In the genomic region with DNA sequence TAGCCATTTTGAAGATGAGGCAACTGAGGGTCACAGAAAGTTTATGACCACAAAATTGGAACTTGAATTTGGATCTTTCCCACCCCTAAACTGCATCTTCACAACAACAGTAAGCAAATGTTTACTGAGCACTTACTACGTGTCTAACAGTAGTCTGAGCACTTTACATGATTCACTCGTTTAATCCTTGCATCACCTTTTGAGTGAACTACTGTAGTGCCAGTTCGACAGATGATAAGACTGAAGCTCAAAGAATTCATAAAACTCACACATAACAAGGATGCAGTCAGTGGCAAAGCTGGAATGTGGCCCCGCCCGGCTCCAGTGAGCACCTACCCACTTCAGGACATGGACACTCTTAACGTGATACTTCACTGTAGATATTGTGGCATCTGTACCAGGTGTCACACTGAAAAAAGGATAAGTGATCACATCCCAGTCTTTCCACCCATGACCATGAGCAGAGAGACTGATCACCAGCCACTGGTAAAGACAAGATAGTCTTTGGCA, we compare ENCODE assay signal across 1 cellular context.
TF ChIP-seq lines count a peak whose summit lies in the region.

No MANE protein-coding gene starts in this region.

TF ChIP-seq in HCT116, 20 proteins besides CTCF, POLR2A, EP300 and RAD21 (continued from another document):
- TF ChIP-seq, protein P1, sequence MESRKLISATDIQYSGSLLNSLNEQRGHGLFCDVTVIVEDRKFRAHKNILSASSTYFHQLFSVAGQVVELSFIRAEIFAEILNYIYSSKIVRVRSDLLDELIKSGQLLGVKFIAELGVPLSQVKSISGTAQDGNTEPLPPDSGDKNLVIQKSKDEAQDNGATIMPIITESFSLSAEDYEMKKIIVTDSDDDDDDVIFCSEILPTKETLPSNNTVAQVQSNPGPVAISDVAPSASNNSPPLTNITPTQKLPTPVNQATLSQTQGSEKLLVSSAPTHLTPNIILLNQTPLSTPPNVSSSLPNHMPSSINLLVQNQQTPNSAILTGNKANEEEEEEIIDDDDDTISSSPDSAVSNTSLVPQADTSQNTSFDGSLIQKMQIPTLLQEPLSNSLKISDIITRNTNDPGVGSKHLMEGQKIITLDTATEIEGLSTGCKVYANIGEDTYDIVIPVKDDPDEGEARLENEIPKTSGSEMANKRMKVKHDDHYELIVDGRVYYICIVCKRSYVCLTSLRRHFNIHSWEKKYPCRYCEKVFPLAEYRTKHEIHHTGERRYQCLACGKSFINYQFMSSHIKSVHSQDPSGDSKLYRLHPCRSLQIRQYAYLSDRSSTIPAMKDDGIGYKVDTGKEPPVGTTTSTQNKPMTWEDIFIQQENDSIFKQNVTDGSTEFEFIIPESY (IDR thresholded peaks at IDR 0.05; ENCODE audit: extremely low read depth, insufficient replicate concordance, low read length), result no peak
- no peak for TF ChIP-seq TCF7L2 (IDR thresholded peaks at IDR 0.05; ENCODE audit: borderline replicate concordance, extremely low read depth, insufficient read depth, insufficient read length)
